9 cellular contexts compared by ENCODE assay signal in genomic region chr2:134683561-134684112, GRCh38. TPM values are rescaled to one million over a fixed set of nuclear protein-coding genes. Genes with fewer than 3 reads are reported as not detected.
A peak's percentile ranks its signal among the peaks of the same experiment; 100 is the strongest.
DNase-seq lines count a peak whose midpoint lies in the region; ATAC-seq, FAIRE-seq and TF ChIP-seq lines count a peak whose summit lies in the region.
"Had no signal": no experiment of that assay in that cellular context is flagged by ENCODE, and none has a peak within 500 bp of the region (broad histone marks: within the 10 kb centered on the region; RNA-seq: fewer than 3 reads in every experiment).

No MANE protein-coding gene starts in this region.

- H3K27me3 ChIP-seq in Karpas-422 (ENCODE audit: low read length), result no peaks in the 10 kb centered on the region

- no peak overlapping the region for H3K4me3 ChIP-seq in Karpas-422 (ENCODE audit: low read length)

- no peaks in the 10 kb centered on the region for H3K36me3 ChIP-seq in Karpas-422 (ENCODE audit: insufficient read depth, low read length)

- no peaks in the 10 kb centered on the region for H3K9me3 ChIP-seq in Karpas-422 (ENCODE audit: low read length)

- no peak overlapping the region for H3K9ac ChIP-seq in Karpas-422 (ENCODE audit: low read length)

- no peaks in the 10 kb centered on the region for H3K79me2 ChIP-seq in Karpas-422 (ENCODE audit: low read length)

- H2AFZ ChIP-seq in Karpas-422 (ENCODE audit: low read length), result no peak overlapping the region

- no peaks in the 10 kb centered on the region for H4K20me1 ChIP-seq in Karpas-422 (ENCODE audit: insufficient read depth, low read depth, low read length)

- H3K27ac ChIP-seq in Karpas-422 (ENCODE audit: low read length), result no peak overlapping the region

- no peak for TF ChIP-seq POLR2A in GM12891 (IDR thresholded peaks at IDR 0.05; ENCODE audit: low read depth, low read length)

- peak; percentile 89 for FAIRE-seq in GM12891 (lab: Jason Lieb, UNC)

- H3K9me2 ChIP-seq in Karpas-422 (replicated peaks; ENCODE audit: insufficient read depth, low read length), result no peaks in the 10 kb centered on the region

- H3K4me1 ChIP-seq in Karpas-422 (ENCODE audit: low read length), result no peaks in the 10 kb centered on the region

- no peak overlapping the region for H3K4me2 ChIP-seq in Karpas-422 (ENCODE audit: low read depth, low read length, poor library complexity, severe bottlenecking)

- DNase-seq in GM12891 (ENCODE audit: insufficient read length, low spot score) (no peak), LoVo (ENCODE audit: low spot score) (peak; percentile 1), glomerular endothelial cell (ENCODE audit: extremely low read depth, low read depth, low spot score) (peak; percentile 94), D341Med (ENCODE audit: low spot score) (no peak), globus pallidus (ENCODE audit: low spot score) (no peak), Karpas-422 (no peak), HUDEP-2 (lab: John Stamatoyannopoulos, UW; ENCODE audit: unreplicated experiment in 76 of 76) (no peak)

- ATAC-seq in GM21515 (IDR thresholded peaks at IDR 0.05; ENCODE audit: unreplicated experiment), result peak; percentile 68

TF ChIP-seq in GM12891, 5 proteins besides CTCF, POLR2A, EP300 and RAD21:
- TF ChIP-seq POU2F2 (IDR thresholded peaks at IDR 0.05; ENCODE audit: low read depth, low read length) (peak; percentile 65; the same call in 1 of the 2 replicates), PAX5 (IDR thresholded peaks at IDR 0.05; ENCODE audit: insufficient read depth, low read length, severe bottlenecking) (no peak)

RNA-seq across cellular contexts. Expression of gene TMEM163, which starts 35.2 kb away (rescaled TPM):
- 10.9 TPM for polyA plus RNA-seq in GM12891 (2012; ENCODE audit: low read depth, missing spikeins)
- 1.6 and 3.2 TPM in 2 replicates for total RNA-seq in glomerular endothelial cell
- 4.7 and 7.3 TPM in 2 replicates for total RNA-seq in Karpas-422 (2014; rRNA removed; shearing (Covaris generic); ENCODE audit: low replicate concordance)
- total RNA-seq: fibroblast of villous mesenchyme had no signal

Comparison
In these comparisons a context has a peak if more than half of its experiments do, and no peak if none do; other contexts are left out.
1. DNase-seq: peak in LoVo (single experiment) and glomerular endothelial cell (single experiment); none in GM12891 (single experiment), D341Med (single experiment), globus pallidus (single experiment), Karpas-422 (single experiment) and HUDEP-2 (0 of 76).